In genomic region chr1:153661111-153661708, GRCh38 we compare ENCODE assay signal across 11 cellular contexts. TPM values are rescaled to one million over a fixed set of nuclear protein-coding genes. Genes with fewer than 3 reads are reported as not detected.
DNase-seq lines count a peak whose midpoint lies in the region; ATAC-seq, FAIRE-seq and TF ChIP-seq lines count a peak whose summit lies in the region.
"Had no signal": no experiment of that assay in that cellular context is flagged by ENCODE, and none has a peak within 500 bp of the region (broad histone marks: within the 10 kb centered on the region; RNA-seq: fewer than 3 reads in every experiment).

No MANE protein-coding gene starts in this region.

- no peak for DNase-seq in CD4-positive, alpha-beta memory T cell
- peak; percentile 26 for DNase-seq in GM23338 (ENCODE audit: low spot score)
- DNase-seq in naive B cell: no peak
- no peak for DNase-seq in GM12892 (ENCODE audit: insufficient read length)
- DNase-seq: activated naive CD4-positive, alpha-beta T cell treated with anti-CD3 and anti-CD28 coated beads, Interleukin-2, amount 10 ng/mL, durations not matched to agents 7 days and 5 days; DND-41; NCI-H1092; small intestine had no signal

- peaks cover 59% of the 10 kb centered on the region for H3F3A ChIP-seq in GM23338 (replicated peaks; ENCODE audit: low read depth)

- no peak for TF ChIP-seq CTCF in GM23338 (conservative IDR thresholded peaks at IDR 0.05; ENCODE audit: low read depth in 2 of 2)

- H3K9me2 ChIP-seq in GM23338 (ENCODE audit: insufficient read depth): no peaks in the 10 kb centered on the region

- no peak; the same call in none of the 2 replicates for TF ChIP-seq POLR2A in GM12892 (IDR thresholded peaks at IDR 0.05; ENCODE audit: low read depth, low read length)

- no peaks in the 10 kb centered on the region for H3K9me3 Mint-ChIP-seq in CD4-positive, alpha-beta memory T cell
- H3K9me3 Mint-ChIP-seq in GM23338: no peaks in the 10 kb centered on the region; the same call in 2 of the 3 replicates
- H3K9me3 Mint-ChIP-seq in activated naive CD8-positive, alpha-beta T cell (ENCODE audit: low read depth): no peaks in the 10 kb centered on the region
- no peaks in the 10 kb centered on the region for H3K9me3 Mint-ChIP-seq in naive B cell
- H3K9me3 Mint-ChIP-seq: activated naive CD4-positive, alpha-beta T cell treated with anti-CD3 and anti-CD28 coated beads, Interleukin-2, amount 10 ng/mL, durations not matched to agents 7 days and 5 days had no signal

- intact Hi-C loops in CD4-positive, alpha-beta memory T cell (cut with micrococcal nuclease): no loop called here

- CTCF ChIA-PET in CD4-positive, alpha-beta memory T cell (lab: Charles Lee; ENCODE audit: partially characterized antibody): no interaction called here

- H3K27ac Mint-ChIP-seq in CD4-positive, alpha-beta memory T cell: peak overlapping the region in 5 of 7 donors; percentile 31 to 65 (median 62)
- H3K27ac Mint-ChIP-seq in GM23338 (no peak overlapping the region), naive B cell (peak overlapping the region in 4 of 6 donors; percentile 55 to 89 (median 62))
- H3K27ac Mint-ChIP-seq in activated naive CD8-positive, alpha-beta T cell: peak overlapping the region; percentile 35

- peaks cover 47 to 56% of the 10 kb centered on the region in 2 donors for H3K36me3 Mint-ChIP-seq in CD4-positive, alpha-beta memory T cell
- H3K36me3 Mint-ChIP-seq in GM23338 (ENCODE audit: low read depth) (peaks cover 62% of the 10 kb centered on the region), naive B cell (peaks cover 0 to 18% of the 10 kb centered on the region in 2 donors)
- no peaks in the 10 kb centered on the region for H3K36me3 Mint-ChIP-seq in activated naive CD8-positive, alpha-beta T cell

- H3K4me2 ChIP-seq in GM23338: no peak overlapping the region

- POLR2A ChIA-PET in CD4-positive, alpha-beta memory T cell (lab: Charles Lee; ENCODE audit: partially characterized antibody): interaction anchor here (1.7 kb wide), 1 partner anchor 66 kb away, joined by 4 read pairs; the partner anchor contains the start of gene INTS3

- no peaks in the 10 kb centered on the region for H3K27me3 Mint-ChIP-seq in CD4-positive, alpha-beta memory T cell
- peaks cover 6% of the 10 kb centered on the region for H3K27me3 Mint-ChIP-seq in GM23338 (ENCODE audit: insufficient read depth, low read depth, poor library complexity)
- no peaks in the 10 kb centered on the region for H3K27me3 Mint-ChIP-seq in activated naive CD8-positive, alpha-beta T cell
- H3K27me3 Mint-ChIP-seq in naive B cell: no peaks in the 10 kb centered on the region
- H3K27me3 Mint-ChIP-seq: activated naive CD4-positive, alpha-beta T cell treated with anti-CD3 and anti-CD28 coated beads, Interleukin-2, amount 10 ng/mL, durations not matched to agents 7 days and 5 days had no signal

- peaks cover 8 to 19% (median 14%) of the 10 kb centered on the region in 4 donors for H3K4me1 Mint-ChIP-seq in CD4-positive, alpha-beta memory T cell
- H3K4me1 Mint-ChIP-seq in GM23338: peaks cover 7% of the 10 kb centered on the region
- peaks cover 17% of the 10 kb centered on the region for H3K4me1 Mint-ChIP-seq in activated naive CD8-positive, alpha-beta T cell (ENCODE audit: low read depth)
- peaks cover 4 to 18% (median 17%) of the 10 kb centered on the region in 3 donors for H3K4me1 Mint-ChIP-seq in naive B cell

- no peaks in the 10 kb centered on the region for H3K27me3 ChIP-seq in CD4-positive, alpha-beta memory T cell (ENCODE audit: insufficient read depth, low read length)
- no peaks in the 10 kb centered on the region for H3K27me3 ChIP-seq in GM23338 (ENCODE audit: insufficient read depth)

- peaks cover 13% of the 10 kb centered on the region for H3K79me2 ChIP-seq in GM23338 (replicated peaks; ENCODE audit: insufficient read depth)

- H3K9me3 ChIP-seq in CD4-positive, alpha-beta memory T cell (ENCODE audit: control insufficient read depth in 1 of 2, low read length in 2 of 2): no peaks in the 10 kb centered on the region

- no peak overlapping the region for H3K27ac ChIP-seq in CD4-positive, alpha-beta memory T cell (ENCODE audit: low read depth, low read length)
- peak overlapping the region; percentile 45; the same call in 1 of the 2 replicates for H3K27ac ChIP-seq in GM23338 (ENCODE audit: low read depth)

- peaks cover 19% of the 10 kb centered on the region for H3K4me1 ChIP-seq in CD4-positive, alpha-beta memory T cell (ENCODE audit: insufficient read depth, low read length)
- H3K4me1 ChIP-seq in GM23338 (ENCODE audit: insufficient read depth): peaks cover 8% of the 10 kb centered on the region

- no peak for FAIRE-seq in GM12892 (lab: Jason Lieb, UNC)
- FAIRE-seq: small intestine had no signal

- H3K4me3 Mint-ChIP-seq in CD4-positive, alpha-beta memory T cell: peak overlapping the region in 3 of 8 donors; percentile 6 to 55 (median 14)
- H3K4me3 Mint-ChIP-seq in GM23338 (no peak overlapping the region), naive B cell (peak overlapping the region in 6 of 8 donors; percentile 15 to 86 (median 46))
- peak overlapping the region; percentile 52 for H3K4me3 Mint-ChIP-seq in activated naive CD8-positive, alpha-beta T cell
- H3K4me3 Mint-ChIP-seq: activated naive CD4-positive, alpha-beta T cell treated with anti-CD3 and anti-CD28 coated beads, Interleukin-2, amount 10 ng/mL, durations not matched to agents 7 days and 5 days had no signal

- H4K20me1 ChIP-seq in GM23338 (replicated peaks; ENCODE audit: insufficient read depth): peaks cover 18% of the 10 kb centered on the region

- ATAC-seq in GM23338 (no peak), naive B cell (ENCODE audit: low read depth in 2 of 2) (no peak), GM18907 (IDR thresholded peaks at IDR 0.05; ENCODE audit: unreplicated experiment) (no peak), HG02981 (IDR thresholded peaks at IDR 0.05; ENCODE audit: unreplicated experiment) (no peak)

- no peak overlapping the region for H2AFZ ChIP-seq in GM23338

- peaks cover 54% of the 10 kb centered on the region for H3K36me3 ChIP-seq in CD4-positive, alpha-beta memory T cell (ENCODE audit: insufficient read depth, low read length)
- peaks cover 51% of the 10 kb centered on the region for H3K36me3 ChIP-seq in GM23338 (ENCODE audit: insufficient read depth)

- no peak overlapping the region for H3K4me3 ChIP-seq in CD4-positive, alpha-beta memory T cell (ENCODE audit: low read length in 2 of 2)
- H3K4me3 ChIP-seq in GM23338: no peak overlapping the region

TF ChIP-seq in GM23338, 12 proteins besides CTCF, POLR2A, EP300 and RAD21 (continues in another document):
- TF ChIP-seq ZNF331 (CRISPR knock-in tag; IDR thresholded peaks at IDR 0.05; ENCODE audit: low read depth): no peak

RNA-seq across cellular contexts. Expression of gene SNAPIN, which starts 2.7 kb away (rescaled TPM):
- 10 to 100 TPM; 26.4 to 28.2 TPM for total RNA-seq in CD4-positive, alpha-beta memory T cell
- polyA plus RNA-seq in CD4-positive, alpha-beta memory T cell: 10 to 100 TPM; 74.4 to 85.6 TPM
- 25.6 and 28.1 TPM in 2 replicates for total RNA-seq in GM23338 (2014; rRNA removed; shearing (Covaris generic))
- polyA plus RNA-seq in GM23338 (2016; fragmentation: Nextera tagmentation; extraction: Ambion mirVana): 43.7 and 48.5 TPM in 2 replicates
- polyA plus RNA-seq in naive B cell (ENCODE audit: low read depth in 6 of 6): 100 to 1,000 TPM in 2 of 6 donors, 10 to 100 TPM in 4; 51.1 to 111 (median 90.1) TPM
- polyA plus RNA-seq in GM12892 (2012; ENCODE audit: missing spikeins): 38.4 TPM

RNA-seq across cellular contexts. Expression of gene ILF2, which starts 9.6 kb away (rescaled TPM):
- 10 to 100 TPM; 82.3 to 87.8 TPM for total RNA-seq in CD4-positive, alpha-beta memory T cell
- 100 to 1,000 TPM; 136 to 200 TPM for polyA plus RNA-seq in CD4-positive, alpha-beta memory T cell
- 314 and 337 TPM in 2 replicates for total RNA-seq in GM23338 (2014; rRNA removed; shearing (Covaris generic))
- polyA plus RNA-seq in GM23338 (2016; fragmentation: Nextera tagmentation; extraction: Ambion mirVana): 204 and 214 TPM in 2 replicates
- polyA plus RNA-seq in naive B cell (ENCODE audit: low read depth in 6 of 6): 100 to 1,000 TPM; 124 to 202 (median 134) TPM
- polyA plus RNA-seq in GM12892 (2012; ENCODE audit: missing spikeins): 224 TPM

RNA-seq across cellular contexts. Expression of gene NPR1, which starts 17.3 kb away (rescaled TPM):
- not detected for total RNA-seq in CD4-positive, alpha-beta memory T cell
- not detected for polyA plus RNA-seq in CD4-positive, alpha-beta memory T cell
- total RNA-seq in GM23338 (2014; rRNA removed; shearing (Covaris generic)): 8.5 and 9.0 TPM in 2 replicates
- 3.3 and 3.7 TPM in 2 replicates for polyA plus RNA-seq in GM23338 (2016; fragmentation: Nextera tagmentation; extraction: Ambion mirVana)
- not detected for polyA plus RNA-seq in naive B cell (ENCODE audit: low read depth in 6 of 6)
- 0.42 TPM for polyA plus RNA-seq in GM12892 (2012; ENCODE audit: missing spikeins)

RNA-seq across cellular contexts. Expression of gene CHTOP, which starts 27.3 kb away (rescaled TPM):
- 100 to 1,000 TPM; 144 to 149 TPM for total RNA-seq in CD4-positive, alpha-beta memory T cell
- polyA plus RNA-seq in CD4-positive, alpha-beta memory T cell: 10 to 100 TPM; 42.2 to 75.5 TPM
- total RNA-seq in GM23338 (2014; rRNA removed; shearing (Covaris generic)): 68.9 and 73.4 TPM in 2 replicates
- polyA plus RNA-seq in GM23338 (2016; fragmentation: Nextera tagmentation; extraction: Ambion mirVana) (86.6 and 97.8 TPM in 2 replicates), naive B cell (ENCODE audit: low read depth in 6 of 6) (10 to 100 TPM; 43.3 to 94.4 (median 54.4) TPM)
- 40.1 TPM for polyA plus RNA-seq in GM12892 (2012; ENCODE audit: missing spikeins)

RNA-seq across cellular contexts. Expression of gene S100A1, which starts 33.0 kb away (rescaled TPM):
- total RNA-seq in CD4-positive, alpha-beta memory T cell: not detected
- not detected for polyA plus RNA-seq in CD4-positive, alpha-beta memory T cell
- total RNA-seq in GM23338 (2014; rRNA removed; shearing (Covaris generic)): 0.66 TPM in 1 of 2 replicates, not detected in the other
- polyA plus RNA-seq in GM23338 (2016; fragmentation: Nextera tagmentation; extraction: Ambion mirVana): 0.13 TPM in 1 of 2 replicates, not detected in the other
- not detected for polyA plus RNA-seq in naive B cell (ENCODE audit: low read depth in 6 of 6)
- 0.53 TPM for polyA plus RNA-seq in GM12892 (2012; ENCODE audit: missing spikeins)
